10 cellular contexts compared by ENCODE assay signal in genomic region chr15:74311734-74312444, GRCh38. TPM values are rescaled to one million over a fixed set of nuclear protein-coding genes. Genes with fewer than 3 reads are reported as not detected.
DNase-seq lines count a peak whose midpoint lies in the region; ATAC-seq and TF ChIP-seq lines count a peak whose summit lies in the region.
"Had no signal": no experiment of that assay in that cellular context is flagged by ENCODE, and none has a peak within 500 bp of the region (broad histone marks: within the 10 kb centered on the region; RNA-seq: fewer than 3 reads in every experiment).

No MANE protein-coding gene starts in this region.

- TF ChIP-seq CTCF in GM06990 (IDR thresholded peaks at IDR 0.05; ENCODE audit: insufficient read depth, low read length, poor library complexity, severe bottlenecking) (peak; percentile 75), Loucy (conservative IDR thresholded peaks at IDR 0.05; ENCODE audit: low read length) (peak; percentile 72), adrenal gland (IDR thresholded peaks at IDR 0.05) (peak; percentile 18 to 53 (median 37)), mucosa of descending colon (IDR thresholded peaks at IDR 0.05) (no peak)

- TF ChIP-seq POLR2A in adrenal gland (IDR thresholded peaks at IDR 0.05) = no peak

- intact Hi-C loops in adrenal gland (cut with DNase I) (loop anchor here (5.0 kb wide), 3 partner anchors 250 to 340 kb away; no protein-coding TSS in a partner anchor), mucosa of descending colon (cut with DNase I, micrococcal nuclease) (loop anchor here in 1 of 2 donors (10.0 kb wide), 2 partner anchors 187 to 347 kb away; no protein-coding TSS in a partner anchor)

- H2AFZ ChIP-seq in Loucy (ENCODE audit: low read length) = no peak overlapping the region

- H3K27me3 ChIP-seq in GM06990 (replicated peaks; ENCODE audit: control insufficient read depth, insufficient read depth, low read length) (no peaks in the 10 kb centered on the region; the same call in 1 of the 2 replicates), Loucy (ENCODE audit: insufficient read depth, low read length, poor library complexity, severe bottlenecking) (no peaks in the 10 kb centered on the region), adrenal gland (peaks cover 5% of the 10 kb centered on the region)

- H3K36me3 ChIP-seq in GM06990 (ENCODE audit: control insufficient read depth, insufficient read depth, low read length) (no peaks in the 10 kb centered on the region), Loucy (ENCODE audit: insufficient read depth, low read length) (no peaks in the 10 kb centered on the region), adrenal gland (replicated peaks in 1 of 2) (no peaks in the 10 kb centered on the region), mucosa of descending colon (ENCODE audit: low read depth) (no peaks in the 10 kb centered on the region)

- H3K4me2 ChIP-seq in Loucy (ENCODE audit: low read depth, low read length, poor library complexity, severe bottlenecking) = peak overlapping the region; percentile 46

- ATAC-seq in mucosa of descending colon (peak; percentile 23), HG03432 (IDR thresholded peaks at IDR 0.05; ENCODE audit: unreplicated experiment) (no peak)

- H3K79me2 ChIP-seq in Loucy (ENCODE audit: insufficient read depth, low read length) = peaks cover 10% of the 10 kb centered on the region; the same call in 1 of the 2 replicates

- DNase-seq in GM06990 (ENCODE audit: extremely low read depth, insufficient read length) = no peak
- DNase-seq in adrenal gland = peak in 2 of 7 donors; percentile 60 to 71
- DNase-seq in mucosa of descending colon = peak in 1 of 3 donors; percentile 28
- no peak for DNase-seq in Ammon's horn (ENCODE audit: low spot score)
- DNase-seq in T-helper 2 cell = no peak
- no peak for DNase-seq in cerebellum (ENCODE audit: low spot score)
- DNase-seq: amniotic stem cell had no signal

- no peak overlapping the region for H3K27ac ChIP-seq in adrenal gland

- 64 to 76% (median 68%) methylated on average over 9 to 13 of the region's 13 CpGs for WGBS in adrenal gland, 4 donors

- H4K20me1 ChIP-seq in Loucy (ENCODE audit: insufficient read depth, low read length, poor library complexity, severe bottlenecking) = no peaks in the 10 kb centered on the region

- H3K4me3 ChIP-seq in GM06990 (replicated peaks; ENCODE audit: low read depth, low read length) (no peak overlapping the region), Loucy (ENCODE audit: low read length, poor library complexity, severe bottlenecking) (peak overlapping the region; percentile 21), adrenal gland (no peak overlapping the region), mucosa of descending colon (no peak overlapping the region)

- H3K9me3 ChIP-seq in Loucy (ENCODE audit: insufficient read depth, low read depth, low read length) (no peaks in the 10 kb centered on the region), adrenal gland (replicated peaks in 1 of 3) (no peaks in the 10 kb centered on the region), mucosa of descending colon (no peaks in the 10 kb centered on the region)

- peaks cover 12% of the 10 kb centered on the region for H3F3A ChIP-seq in Loucy (ENCODE audit: low read depth)

- peak overlapping the region; percentile 64 for H3K9ac ChIP-seq in Loucy (ENCODE audit: low read depth, low read length, poor library complexity, severe bottlenecking)

- H3K4me1 ChIP-seq in Loucy (ENCODE audit: insufficient read depth, low read length, poor library complexity, severe bottlenecking) = peaks cover 56% of the 10 kb centered on the region
- no peaks in the 10 kb centered on the region for H3K4me1 ChIP-seq in adrenal gland (replicated peaks in 1 of 2)
- H3K4me1 ChIP-seq in mucosa of descending colon (ENCODE audit: low read depth) = no peaks in the 10 kb centered on the region

- no peaks in the 10 kb centered on the region for H3K9me2 ChIP-seq in Loucy (replicated peaks; ENCODE audit: low read depth, low read length)

RNA-seq across cellular contexts. Expression of gene CYP11A1, which starts 55.6 kb away (rescaled TPM):
- 1,000 to 10,000 TPM in 6 of 8 donors, 100 to 1,000 TPM in 2; 635 to 3,326 (median 1,366) TPM for total RNA-seq in adrenal gland
- polyA plus RNA-seq in adrenal gland = 1,000 to 10,000 TPM in 1 of 3 donors, 100 to 1,000 TPM in 2; 233 to 4,804 (median 738) TPM
- under 1 TPM; 0.52 to 0.82 (median 0.60) TPM for total RNA-seq in mucosa of descending colon
- 0.54 TPM for total RNA-seq in cerebellum
- total RNA-seq: temporal lobe had no signal

Comparison
In these comparisons a context has a peak if more than half of its experiments do, and no peak if none do; other contexts are left out.
1. RNA of gene CYP11A1, which starts 55.6 kb away (total RNA-seq): 635 to 3,326 TPM in adrenal gland; 0.52 to 0.82 TPM in mucosa of descending colon and 0.54 TPM in cerebellum (single experiment); every median in the first group is over 100 times any median in the second.